9 cellular contexts compared by ENCODE assay signal in the genomic region with DNA sequence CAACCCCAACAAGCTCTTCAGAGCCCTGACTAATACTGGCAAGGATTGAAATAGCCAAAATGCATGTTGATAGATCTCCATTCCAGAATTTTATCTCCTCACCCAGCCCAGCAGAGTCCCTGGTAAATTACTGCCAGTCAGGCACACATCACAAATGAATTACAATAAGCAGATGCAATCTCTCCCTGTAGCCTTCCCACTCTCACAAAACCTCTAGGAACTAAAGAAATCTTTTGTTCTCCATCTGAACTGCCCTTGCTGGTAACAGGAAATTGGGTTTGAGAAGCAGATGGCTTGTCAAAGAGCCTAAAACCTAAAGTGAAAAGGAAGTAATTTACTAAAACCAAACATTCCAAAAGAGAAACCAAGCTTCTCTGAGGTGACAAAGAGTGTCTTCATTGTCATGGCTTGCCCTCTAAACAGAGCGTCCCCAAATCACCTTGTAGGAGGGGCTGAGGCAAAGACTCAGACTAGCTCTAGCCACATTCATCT. TPM values are rescaled to one million over a fixed set of nuclear protein-coding genes. Genes with fewer than 3 reads are reported as not detected.
DNase-seq lines count a peak whose midpoint lies in the region; ATAC-seq and TF ChIP-seq lines count a peak whose summit lies in the region.
"Had no signal": no experiment of that assay in that cellular context is flagged by ENCODE, and none has a peak within 500 bp of the region (broad histone marks: within the 10 kb centered on the region; RNA-seq: fewer than 3 reads in every experiment).

No MANE protein-coding gene starts in this region.

- TF ChIP-seq CTCF in BE2C (IDR thresholded peaks at IDR 0.05; ENCODE audit: low read depth, low read length) (no peak), fibroblast of pulmonary artery (IDR thresholded peaks at IDR 0.05; ENCODE audit: low read length, missing control alignments) (no peak), right atrium auricular region (IDR thresholded peaks at IDR 0.05) (no peak)

- H3K9me3 ChIP-seq in BE2C (no peaks in the 10 kb centered on the region), NT2/D1 (ENCODE audit: insufficient read depth, low read length) (no peaks in the 10 kb centered on the region), right atrium auricular region (no peaks in the 10 kb centered on the region)

- DNase-seq in BE2C (peak; percentile 35), NT2/D1 (ENCODE audit: low read depth, low spot score) (peak; percentile 48), fibroblast of pulmonary artery (ENCODE audit: low read depth) (peak; percentile 24), right atrium auricular region (ENCODE audit: low spot score) (no peak), NCI-H1436 treated with DMSO at 0.1 percent for 48 hours (lab: John Stamatoyannopoulos, UW) (no peak), glomerular visceral epithelial cell (ENCODE audit: extremely low spot score) (no peak)

- H3K4me3 ChIP-seq in BE2C (ENCODE audit: low read depth, low read length) (no peak overlapping the region), NT2/D1 (ENCODE audit: insufficient read length, low read depth) (no peak overlapping the region), fibroblast of pulmonary artery (replicated peaks; ENCODE audit: low read depth, low read length) (no peak overlapping the region), right atrium auricular region (no peak overlapping the region)

- H3K4me1 ChIP-seq in BE2C (peaks cover 3% of the 10 kb centered on the region; the same call in 1 of the 2 replicates), NT2/D1 (ENCODE audit: insufficient read depth, insufficient read length) (no peaks in the 10 kb centered on the region), right atrium auricular region (peaks cover 0 to 12% of the 10 kb centered on the region in 2 donors)

- H3K9ac ChIP-seq in NT2/D1 (ENCODE audit: insufficient read length, low read depth) = no peak overlapping the region

- H3K36me3 ChIP-seq in BE2C = no peaks in the 10 kb centered on the region
- no peaks in the 10 kb centered on the region for H3K36me3 ChIP-seq in NT2/D1 (ENCODE audit: insufficient read depth, insufficient read length, low read length)
- no peaks in the 10 kb centered on the region for H3K36me3 ChIP-seq in right atrium auricular region

- no peaks in the 10 kb centered on the region for H3K27me3 ChIP-seq in BE2C
- H3K27me3 ChIP-seq in NT2/D1 (ENCODE audit: insufficient read depth, insufficient read length) = no peaks in the 10 kb centered on the region
- H3K27me3 ChIP-seq in right atrium auricular region = no peaks in the 10 kb centered on the region

- no peak overlapping the region for H3K27ac ChIP-seq in right atrium auricular region
- H3K27ac ChIP-seq: VCaP had no signal

- ATAC-seq in GM19351 (IDR thresholded peaks at IDR 0.05; ENCODE audit: unreplicated experiment) (peak; percentile 64), GM19035 (IDR thresholded peaks at IDR 0.05; ENCODE audit: unreplicated experiment) (no peak)

RNA-seq across cellular contexts. Expression of a gene that starts 59.5 kb away (rescaled TPM):
- 32.2 TPM for polyA plus RNA-seq in BE2C (2012; ENCODE audit: insufficient read depth, insufficient read length, low read depth)
- 10 to 100 TPM; 30.9 to 40.8 TPM for total RNA-seq in right atrium auricular region

Comparison
In these comparisons a context has a peak if more than half of its experiments do, and no peak if none do; other contexts are left out.
1. DNase-seq: peak in BE2C (single experiment), NT2/D1 (single experiment) and fibroblast of pulmonary artery (single experiment); none in right atrium auricular region (single experiment), NCI-H1436 treated with DMSO at 0.1 percent for 48 hours (single experiment) and glomerular visceral epithelial cell (single experiment).